In the genomic region with DNA sequence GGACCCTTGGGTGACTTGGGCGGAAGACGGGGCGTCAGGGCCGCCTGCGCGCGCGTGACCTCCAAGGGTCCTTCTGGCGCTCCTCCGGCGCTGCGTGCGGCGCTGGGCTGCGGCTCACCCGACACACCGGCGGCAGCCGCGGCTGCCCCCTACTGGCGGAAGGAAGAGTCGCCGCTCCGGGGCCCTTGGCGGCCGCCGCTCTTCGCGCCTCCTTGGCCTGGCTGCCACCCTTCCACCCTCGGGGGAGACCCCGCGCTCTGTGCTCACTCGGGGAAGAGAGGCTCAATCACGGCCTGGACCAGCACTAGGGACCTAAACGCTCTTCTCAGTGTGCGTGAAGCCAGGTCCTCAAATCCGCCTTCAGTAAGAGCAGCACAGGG, we compare ENCODE assay signal across 8 cellular contexts.
DNase-seq lines count a peak whose midpoint lies in the region; ATAC-seq and TF ChIP-seq lines count a peak whose summit lies in the region.

No MANE protein-coding gene starts in this region.

- H3K9me3 ChIP-seq in right atrium auricular region, result no peaks in the 10 kb centered on the region

- ATAC-seq in Right ventricle myocardium inferior, result peak; percentile 82
- ATAC-seq in HG02973 (IDR thresholded peaks at IDR 0.05; ENCODE audit: unreplicated experiment), result peak; percentile 85

- peak overlapping the region; percentile 32 to 60 for H3K4me3 ChIP-seq in right atrium auricular region

- DNase-seq in Right ventricle myocardium inferior (ENCODE audit: missing footprints), result no peak
- DNase-seq in cardiac septum (ENCODE audit: low spot score), result no peak
- DNase-seq in NOMO-1 treated with dmso at 0.1 percent for 144 hours (lab: John Stamatoyannopoulos, UW; ENCODE audit: unreplicated experiment), result peak; percentile 15
- no peak for DNase-seq in right atrium auricular region (ENCODE audit: low spot score)
- peak; percentile 24 for DNase-seq in putamen (ENCODE audit: low spot score)
- no peak for DNase-seq in NCI-H187 treated with DMSO at 0.1 percent for 48 hours (lab: John Stamatoyannopoulos, UW)

- H3K9me3 Mint-ChIP-seq in activated naive CD4-positive, alpha-beta T cell treated with anti-CD3 and anti-CD28 coated beads, Interleukin-2, amount 50 U/mL, for 24 hours, result no peaks in the 10 kb centered on the region

- H3K4me1 Mint-ChIP-seq in activated naive CD4-positive, alpha-beta T cell treated with anti-CD3 and anti-CD28 coated beads, Interleukin-2, amount 50 U/mL, for 24 hours, result peaks cover 12% of the 10 kb centered on the region

- peak overlapping the region; percentile 28 to 45 for H3K27ac ChIP-seq in right atrium auricular region

- H3K27me3 ChIP-seq in right atrium auricular region, result no peaks in the 10 kb centered on the region

- no peaks in the 10 kb centered on the region for H3K36me3 Mint-ChIP-seq in activated naive CD4-positive, alpha-beta T cell treated with anti-CD3 and anti-CD28 coated beads, Interleukin-2, amount 50 U/mL, for 24 hours

- intact Hi-C loops in Right ventricle myocardium inferior (cut with DNase I), result loop anchor here (5.0 kb wide), 1 partner anchor 271 kb away; no protein-coding TSS in a partner anchor
- intact Hi-C loops in cardiac septum (cut with DNase I), result no loop called here

- H3K4me3 Mint-ChIP-seq in activated naive CD4-positive, alpha-beta T cell treated with anti-CD3 and anti-CD28 coated beads, Interleukin-2, amount 50 U/mL, for 24 hours, result peak overlapping the region; percentile 45

- H3K4me1 ChIP-seq in right atrium auricular region, result peaks cover 0 to 17% of the 10 kb centered on the region in 2 donors

- no peaks in the 10 kb centered on the region for H3K36me3 ChIP-seq in right atrium auricular region

- H3K27ac Mint-ChIP-seq in activated naive CD4-positive, alpha-beta T cell treated with anti-CD3 and anti-CD28 coated beads, Interleukin-2, amount 50 U/mL, for 24 hours, result no peak overlapping the region

- TF ChIP-seq CTCF in right atrium auricular region (IDR thresholded peaks at IDR 0.05), result peak; percentile 26 to 59

- peaks cover 44% of the 10 kb centered on the region for H3K27me3 Mint-ChIP-seq in activated naive CD4-positive, alpha-beta T cell treated with anti-CD3 and anti-CD28 coated beads, Interleukin-2, amount 50 U/mL, for 24 hours

Comparison
In these comparisons a context has a peak if more than half of its experiments do, and no peak if none do; other contexts are left out.
1. DNase-seq: peak in NOMO-1 treated with dmso at 0.1 percent for 144 hours (single experiment) and putamen (single experiment); none in Right ventricle myocardium inferior (single experiment), cardiac septum (single experiment), right atrium auricular region (single experiment) and NCI-H187 treated with DMSO at 0.1 percent for 48 hours (single experiment).